ENCODE assay signal across 8 cellular contexts in genomic region chr11:79439430-79439892, GRCh38. TPM values are rescaled to one million over a fixed set of nuclear protein-coding genes. Genes with fewer than 3 reads are reported as not detected.
DNase-seq lines count a peak whose midpoint lies in the region; TF ChIP-seq lines count a peak whose summit lies in the region.

No MANE protein-coding gene starts in this region.

- DNase-seq in DMS53 treated with DMSO at 0.1 percent for 48 hours (lab: John Stamatoyannopoulos, UW; ENCODE audit: unreplicated experiment) (peak; percentile 51), fibroblast of the aortic adventitia (ENCODE audit: low read depth) (peak; percentile 39), posterior cingulate gyrus (peak in 6 of 10 donors; percentile 10 to 82 (median 50)), KG1 (lab: John Stamatoyannopoulos, UW) (no peak), NCI-H1930 (lab: John Stamatoyannopoulos, UW) (no peak), KBM-7 (no peak), OCI-LY7 (ENCODE audit: low spot score) (no peak)

- in situ Hi-C loops in KBM-7 (cut with MboI; ENCODE audit: low pct_unique_long_range_greater_than_20kb, low sequenced_read_pairs): no loop called here

- H3K9me3 ChIP-seq in OCI-LY3 (ENCODE audit: insufficient read depth, low read length): no peaks in the 10 kb centered on the region
- no peaks in the 10 kb centered on the region for H3K9me3 ChIP-seq in OCI-LY7 (ENCODE audit: low read length)

- intact Hi-C loops in posterior cingulate gyrus (cut with DNase I) (no loop called here), OCI-LY7 (cut with micrococcal nuclease; ENCODE audit: unreplicated experiment) (no loop called here)

- H3K4me1 ChIP-seq in OCI-LY3 (ENCODE audit: low read length) (peaks cover 32% of the 10 kb centered on the region), OCI-LY7 (ENCODE audit: insufficient read depth, low read length, poor library complexity, severe bottlenecking) (no peaks in the 10 kb centered on the region)

- H3K9ac ChIP-seq in OCI-LY3 (ENCODE audit: low read length): peak overlapping the region; percentile 78

- BruUV-seq in OCI-LY7 (replicated peaks; lab: Mats Ljungman, UMichigan): no TSS peak

- CTCF ChIA-PET in OCI-LY7 (lab: Charles Lee; ENCODE audit: unreplicated experiment): no interaction called here

- peaks cover 4% of the 10 kb centered on the region for H3K36me3 ChIP-seq in OCI-LY3 (replicated peaks; ENCODE audit: low read depth, low read length)
- no peaks in the 10 kb centered on the region for H3K36me3 ChIP-seq in OCI-LY7 (ENCODE audit: insufficient read depth, low read length)

- peaks cover 40% of the 10 kb centered on the region for H4K20me1 ChIP-seq in OCI-LY3 (ENCODE audit: insufficient read depth, low read length)
- no peaks in the 10 kb centered on the region for H4K20me1 ChIP-seq in OCI-LY7 (ENCODE audit: insufficient read depth, low read length)

- no peak for TF ChIP-seq CTCF in OCI-LY3 (IDR thresholded peaks at IDR 0.05; ENCODE audit: low read depth, low read length)
- TF ChIP-seq CTCF in fibroblast of the aortic adventitia (IDR thresholded peaks at IDR 0.05; ENCODE audit: insufficient read depth, low read length): no peak
- no peak for TF ChIP-seq CTCF in OCI-LY7 (conservative IDR thresholded peaks at IDR 0.05; ENCODE audit: low read length)

- no peaks in the 10 kb centered on the region for H3K9me2 ChIP-seq in OCI-LY7 (ENCODE audit: insufficient read depth, low read length)

- H3K27me3 ChIP-seq in OCI-LY3 (ENCODE audit: low read depth, low read length): no peaks in the 10 kb centered on the region

- H2AFZ ChIP-seq in OCI-LY3 (ENCODE audit: low read depth, low read length) (peak overlapping the region; percentile 12; the same call in 1 of the 2 replicates), OCI-LY7 (ENCODE audit: low read length) (no peak overlapping the region)

- H3K4me3 ChIP-seq in OCI-LY3 (ENCODE audit: low read length) (peak overlapping the region; percentile 80), fibroblast of the aortic adventitia (ENCODE audit: low read depth, low read length) (peak overlapping the region; percentile 77), OCI-LY7 (ENCODE audit: low read depth, low read length, poor library complexity, severe bottlenecking) (no peak overlapping the region)

- POLR2A ChIA-PET in OCI-LY7 (lab: Charles Lee): interaction anchor here (0.6 kb wide), 1 partner anchor 24 kb away, joined by 5 read pairs; no protein-coding TSS in a partner anchor

- H3K79me2 ChIP-seq in OCI-LY3 (ENCODE audit: low read length): peaks cover 61% of the 10 kb centered on the region
- no peaks in the 10 kb centered on the region for H3K79me2 ChIP-seq in OCI-LY7 (ENCODE audit: insufficient read depth, low read depth, low read length)

- H3K4me2 ChIP-seq in OCI-LY3 (ENCODE audit: low read length) (peak overlapping the region; percentile 97), OCI-LY7 (ENCODE audit: low read length) (no peak overlapping the region)

- H3K27ac ChIP-seq in OCI-LY3 (ENCODE audit: low read length) (peak overlapping the region; percentile 82), OCI-LY7 (ENCODE audit: low read depth, low read length, poor library complexity, severe bottlenecking) (no peak overlapping the region)

RNA-seq across cellular contexts. Expression of gene TENM4, which starts 1.4 kb away (rescaled TPM):
- total RNA-seq in fibroblast of the aortic adventitia (ENCODE audit: low replicate concordance) (26.4 and 113 TPM in 2 replicates), OCI-LY7 (2022) (not detected in 2 replicates)
- not detected in 2 replicates for total RNA-seq in OCI-LY7 (2014; rRNA removed; shearing (Covaris generic))

Comparison
In these comparisons a context has a peak if more than half of its experiments do, and no peak if none do; other contexts are left out.
1. DNase-seq: peak in DMS53 treated with DMSO at 0.1 percent for 48 hours (single experiment), fibroblast of the aortic adventitia (single experiment) and posterior cingulate gyrus (6 of 10); none in KG1 (single experiment), NCI-H1930 (0 of 2), KBM-7 (single experiment) and OCI-LY7 (single experiment).
2. RNA of gene TENM4, which starts 1.4 kb away (total RNA-seq): 26.4 to 113 TPM in fibroblast of the aortic adventitia; not detected in OCI-LY7; every median in the first group is over 10 times any median in the second.